21 cellular contexts compared by ENCODE assay signal in the genomic region with DNA sequence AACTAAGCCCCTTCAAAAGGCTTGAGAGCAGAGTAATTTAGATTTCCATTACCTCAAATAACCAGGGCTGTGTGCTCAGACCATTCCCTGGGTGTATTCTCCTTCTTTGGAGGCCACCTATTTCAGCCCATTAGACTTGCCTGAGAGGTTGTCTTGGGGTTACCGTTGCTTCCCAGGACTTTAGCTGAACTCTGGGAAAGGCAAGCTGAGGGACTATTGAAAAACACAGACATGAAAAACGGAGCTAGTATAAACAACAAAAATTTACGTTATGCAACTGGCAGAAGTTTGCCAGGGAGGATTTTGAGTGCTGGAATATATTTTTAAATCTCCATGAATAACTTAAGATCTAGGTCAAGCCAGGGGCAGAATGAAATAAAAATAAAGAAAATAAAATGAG.
DNase-seq lines count a peak whose midpoint lies in the region; ATAC-seq and TF ChIP-seq lines count a peak whose summit lies in the region.
"Had no signal": no experiment of that assay in that cellular context is flagged by ENCODE, and none has a peak within 500 bp of the region (broad histone marks: within the 10 kb centered on the region; RNA-seq: fewer than 3 reads in every experiment).

No MANE protein-coding gene starts in this region.

- H3K36me3 ChIP-seq in ascending aorta (peaks cover 0 to 9% of the 10 kb centered on the region in 2 donors), hepatocyte (replicated peaks; ENCODE audit: insufficient read depth, low read depth) (no peaks in the 10 kb centered on the region), rectal smooth muscle tissue (ENCODE audit: control insufficient read depth, insufficient read depth, low read length) (no peaks in the 10 kb centered on the region), transverse colon (no peaks in the 10 kb centered on the region), OCI-LY7 (ENCODE audit: insufficient read depth, low read length) (no peaks in the 10 kb centered on the region)
- no peaks in the 10 kb centered on the region for H3K36me3 ChIP-seq in naive thymus-derived CD4-positive, alpha-beta T cell (ENCODE audit: control insufficient read depth in 2 of 3, insufficient read depth in 3 of 3, low read length in 3 of 3)
- H3K36me3 ChIP-seq: MG63 had no signal

- intact Hi-C loops in ascending aorta (cut with DNase I) (no loop called here), transverse colon (cut with DNase I; ENCODE audit: low total_unique reads) (no loop called here), OCI-LY7 (cut with micrococcal nuclease; ENCODE audit: unreplicated experiment) (no loop called here)
- intact Hi-C loops in naive thymus-derived CD4-positive, alpha-beta T cell (cut with micrococcal nuclease): no loop called here

- H3K27ac ChIP-seq in ascending aorta: peak overlapping the region; percentile 46 to 62
- peak overlapping the region; percentile 51 for H3K27ac ChIP-seq in hepatocyte
- peak overlapping the region; percentile 77 for H3K27ac ChIP-seq in rectal smooth muscle tissue (ENCODE audit: low read depth, low read length)
- peak overlapping the region; percentile 45 to 73 (median 60) for H3K27ac ChIP-seq in transverse colon
- no peak overlapping the region for H3K27ac ChIP-seq in naive thymus-derived CD4-positive, alpha-beta T cell (ENCODE audit: low read depth, low read length)
- H3K27ac ChIP-seq in OCI-LY7 (ENCODE audit: low read depth, low read length, poor library complexity, severe bottlenecking): no peak overlapping the region
- H3K27ac ChIP-seq: BLaER1 treated with 17β-estradiol and CSF1 and Interleukin-3, amounts not matched to agents 10 nM and 100 nM had no signal

- H3K9ac ChIP-seq in rectal smooth muscle tissue (ENCODE audit: low read length): no peak overlapping the region
- H3K9ac ChIP-seq: BLaER1 treated with 17β-estradiol and CSF1 and Interleukin-3, amounts not matched to agents 10 nM and 100 nM had no signal

- peaks cover 6 to 32% of the 10 kb centered on the region in 2 donors for H3K4me1 ChIP-seq in ascending aorta
- peaks cover 13% of the 10 kb centered on the region for H3K4me1 ChIP-seq in hepatocyte (ENCODE audit: insufficient read depth)
- peaks cover 9% of the 10 kb centered on the region for H3K4me1 ChIP-seq in rectal smooth muscle tissue (ENCODE audit: control insufficient read depth, insufficient read depth, low read length)
- peaks cover 0 to 9% (median 0%) of the 10 kb centered on the region in 4 donors for H3K4me1 ChIP-seq in transverse colon
- no peaks in the 10 kb centered on the region for H3K4me1 ChIP-seq in naive thymus-derived CD4-positive, alpha-beta T cell (ENCODE audit: control insufficient read depth in 2 of 2, insufficient read depth in 2 of 2, low read length in 2 of 2)
- no peaks in the 10 kb centered on the region for H3K4me1 ChIP-seq in OCI-LY7 (ENCODE audit: insufficient read depth, low read length, poor library complexity, severe bottlenecking)

- no peak for TF ChIP-seq CTCF in ascending aorta (IDR thresholded peaks at IDR 0.05)
- TF ChIP-seq CTCF in hepatocyte (IDR thresholded peaks at IDR 0.05; ENCODE audit: poor library complexity): no peak
- no peak for TF ChIP-seq CTCF in transverse colon (IDR thresholded peaks at IDR 0.05)
- TF ChIP-seq CTCF in OCI-LY7 (conservative IDR thresholded peaks at IDR 0.05; ENCODE audit: low read length): no peak

- WGBS in hepatocyte (ENCODE audit: low lambda C conversion rate, missing lambda C conversion rate): 44% methylated on average over 3 of the region's 3 CpGs
- 45 to 51% methylated on average over 2 to 3 of the region's 3 CpGs for WGBS in transverse colon (ENCODE audit: low coverage in 1 of 2), 2 donors

- DNase-seq in ascending aorta (ENCODE audit: low spot score in 2 of 2) (no peak), hepatocyte (ENCODE audit: low spot score) (no peak), transverse colon (no peak), NOMO-1 treated with DMSO at 0.1 percent for 48 hours (lab: John Stamatoyannopoulos, UW; ENCODE audit: unreplicated experiment) (no peak), OCI-LY7 (ENCODE audit: low spot score) (no peak), cerebellar nuclear complex (lab: John Stamatoyannopoulos, UW) (no peak)
- DNase-seq in naive thymus-derived CD4-positive, alpha-beta T cell: no peak
- DNase-seq: CD8-positive, alpha-beta memory T cell; GDM1; HFFc6; Karpas-422; MG63; NCI-H1092; NCI-H146; NCI-H2081; NCI-H510A; NCI-H82 had no signal

- H2AFZ ChIP-seq in hepatocyte (no peak overlapping the region), OCI-LY7 (ENCODE audit: low read length) (no peak overlapping the region)

- CTCF ChIA-PET in naive thymus-derived CD4-positive, alpha-beta T cell (lab: Charles Lee): no interaction called here
- CTCF ChIA-PET in OCI-LY7 (lab: Charles Lee; ENCODE audit: unreplicated experiment): no interaction called here

- POLR2A ChIA-PET in naive thymus-derived CD4-positive, alpha-beta T cell (lab: Charles Lee): no interaction called here
- POLR2A ChIA-PET in OCI-LY7 (lab: Charles Lee): no interaction called here

- no peaks in the 10 kb centered on the region for H3K9me2 ChIP-seq in hepatocyte (replicated peaks; ENCODE audit: insufficient read depth)
- H3K9me2 ChIP-seq in OCI-LY7 (ENCODE audit: insufficient read depth, low read length): no peaks in the 10 kb centered on the region

- H3K27me3 ChIP-seq in ascending aorta (no peaks in the 10 kb centered on the region), hepatocyte (no peaks in the 10 kb centered on the region), rectal smooth muscle tissue (ENCODE audit: control insufficient read depth, insufficient read depth, low read length) (peaks cover 2% of the 10 kb centered on the region), transverse colon (no peaks in the 10 kb centered on the region)
- H3K27me3 ChIP-seq in naive thymus-derived CD4-positive, alpha-beta T cell (ENCODE audit: control insufficient read depth in 2 of 2, insufficient read depth in 2 of 2, low read length in 2 of 2): no peaks in the 10 kb centered on the region

- H4K20me1 ChIP-seq in hepatocyte (ENCODE audit: insufficient read depth, poor library complexity, severe bottlenecking) (no peaks in the 10 kb centered on the region), OCI-LY7 (ENCODE audit: insufficient read depth, low read length) (no peaks in the 10 kb centered on the region)
- H4K20me1 ChIP-seq: BLaER1 treated with 17β-estradiol and CSF1 and Interleukin-3, amounts not matched to agents 10 nM and 100 nM had no signal

- H3K9me3 ChIP-seq in ascending aorta (no peaks in the 10 kb centered on the region), hepatocyte (ENCODE audit: low read depth) (no peaks in the 10 kb centered on the region), transverse colon (no peaks in the 10 kb centered on the region), OCI-LY7 (ENCODE audit: low read length) (no peaks in the 10 kb centered on the region)
- no peaks in the 10 kb centered on the region for H3K9me3 ChIP-seq in naive thymus-derived CD4-positive, alpha-beta T cell (ENCODE audit: control insufficient read depth in 2 of 3, low read length in 3 of 3)
- H3K9me3 ChIP-seq: MG63 had no signal

- TF ChIP-seq EP300 in transverse colon (IDR thresholded peaks at IDR 0.05; ENCODE audit: low read depth): no peak

- H3K27ac Mint-ChIP-seq in naive thymus-derived CD4-positive, alpha-beta T cell: no peak overlapping the region
- H3K27ac Mint-ChIP-seq: CD8-positive, alpha-beta memory T cell; HFFc6 had no signal

- H3K79me2 ChIP-seq in hepatocyte: no peaks in the 10 kb centered on the region
- H3K79me2 ChIP-seq in OCI-LY7 (ENCODE audit: insufficient read depth, low read depth, low read length): no peaks in the 10 kb centered on the region

- H3K9me3 Mint-ChIP-seq in naive thymus-derived CD4-positive, alpha-beta T cell: peaks cover 0 to 3% (median 0%) of the 10 kb centered on the region in 11 donors
- H3K9me3 Mint-ChIP-seq: HFFc6 had no signal

- H3K4me3 Mint-ChIP-seq in naive thymus-derived CD4-positive, alpha-beta T cell: no peak overlapping the region
- H3K4me3 Mint-ChIP-seq: CD8-positive, alpha-beta memory T cell; HFFc6 had no signal

- peaks cover 0 to 17% (median 0%) of the 10 kb centered on the region in 5 donors for H3K36me3 Mint-ChIP-seq in naive thymus-derived CD4-positive, alpha-beta T cell

- no peak overlapping the region for H3K4me3 ChIP-seq in ascending aorta
- H3K4me3 ChIP-seq in hepatocyte: no peak overlapping the region
- H3K4me3 ChIP-seq in rectal smooth muscle tissue (ENCODE audit: low read length): no peak overlapping the region
- H3K4me3 ChIP-seq in transverse colon: no peak overlapping the region
- no peak overlapping the region for H3K4me3 ChIP-seq in naive thymus-derived CD4-positive, alpha-beta T cell (ENCODE audit: low read length)
- H3K4me3 ChIP-seq in OCI-LY7 (ENCODE audit: low read depth, low read length, poor library complexity, severe bottlenecking): no peak overlapping the region
- H3K4me3 ChIP-seq: BLaER1 treated with 17β-estradiol and CSF1 and Interleukin-3, amounts not matched to agents 10 nM and 100 nM; GM12878; MG63 had no signal

- ATAC-seq in naive thymus-derived CD4-positive, alpha-beta T cell: no peak
- ATAC-seq: GM12878, Panc1 had no signal

- no peaks in the 10 kb centered on the region for H3K4me1 Mint-ChIP-seq in naive thymus-derived CD4-positive, alpha-beta T cell
- H3K4me1 Mint-ChIP-seq: CD8-positive, alpha-beta memory T cell had no signal

- H3K4me2 ChIP-seq in hepatocyte: no peak overlapping the region
- H3K4me2 ChIP-seq in OCI-LY7 (ENCODE audit: low read length): no peak overlapping the region
- H3K4me2 ChIP-seq: BLaER1 treated with 17β-estradiol and CSF1 and Interleukin-3, amounts not matched to agents 10 nM and 100 nM had no signal

- in situ Hi-C loops in transverse colon (cut with MboI; ENCODE audit: low pct_ligation_motif_present in 1 of 4, low pct_unique_long_range_greater_than_20kb in 1 of 4, low sequenced_read_pairs in 3 of 4): loop anchor here in 1 of 4 donors (25.0 kb wide), 1 partner anchor 734 kb away; the partner anchor contains the start of gene IGFBP5

- BruUV-seq in OCI-LY7 (replicated peaks; lab: Mats Ljungman, UMichigan): no TSS peak

- TF ChIP-seq POLR2A in transverse colon (IDR thresholded peaks at IDR 0.05): no peak

- peaks cover 0 to 8% (median 7%) of the 10 kb centered on the region in 5 donors for H3K27me3 Mint-ChIP-seq in naive thymus-derived CD4-positive, alpha-beta T cell

Comparison
In these comparisons a context has a peak if more than half of its experiments do, and no peak if none do; other contexts are left out.
1. H3K27ac ChIP-seq: peak in ascending aorta (2 of 2), hepatocyte (single experiment), rectal smooth muscle tissue (single experiment) and transverse colon (4 of 4); none in naive thymus-derived CD4-positive, alpha-beta T cell (single experiment) and OCI-LY7 (single experiment).